In the genomic region with DNA sequence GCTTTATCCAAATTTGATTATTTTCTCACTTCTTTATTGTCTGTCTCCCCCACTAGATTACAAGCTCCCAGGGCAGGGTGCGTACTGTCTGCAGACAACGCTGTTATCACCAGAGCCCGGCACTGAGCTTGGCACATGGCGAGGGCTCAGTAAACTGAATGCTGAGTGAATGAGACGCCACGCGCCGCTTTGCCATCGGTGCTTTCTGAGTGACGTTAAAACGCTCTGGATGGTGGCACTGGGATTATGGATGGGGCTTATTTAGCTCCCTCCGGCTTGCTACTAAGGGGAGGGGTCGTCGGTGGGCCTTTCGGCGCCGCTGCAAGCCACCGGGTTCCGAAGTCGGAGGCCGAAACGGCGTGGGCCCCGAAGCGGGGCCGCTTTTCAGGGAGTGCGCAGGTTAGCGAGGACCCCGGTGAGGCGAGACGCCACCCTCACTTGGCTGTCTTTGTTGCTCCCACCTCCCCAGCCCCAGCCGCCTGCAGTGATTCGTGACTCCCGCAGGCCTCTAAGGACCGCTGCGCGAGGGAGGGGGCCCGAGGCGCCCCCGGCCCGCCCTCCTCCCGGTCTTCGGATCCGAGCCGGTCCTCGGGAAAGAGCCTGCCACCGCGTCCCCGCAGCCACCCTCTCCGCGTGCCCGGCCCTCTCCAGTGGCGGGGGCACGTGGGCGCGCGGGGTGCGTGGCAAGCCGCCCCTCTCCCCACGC, we compare ENCODE assay signal across 8 cellular contexts. TPM values are rescaled to one million over a fixed set of nuclear protein-coding genes. Genes with fewer than 3 reads are reported as not detected.
DNase-seq lines count a peak whose midpoint lies in the region; ATAC-seq and TF ChIP-seq lines count a peak whose summit lies in the region.

No MANE protein-coding gene starts in this region.

- POLR2A ChIA-PET in CD8-positive, alpha-beta memory T cell (lab: Charles Lee): interaction anchor here (0.7 kb wide), 1 partner anchor 163 kb away, joined by 3 read pairs; no protein-coding TSS in a partner anchor

- H3K4me1 ChIP-seq in CD8-positive, alpha-beta memory T cell (ENCODE audit: insufficient read depth, low read length): peaks cover 21% of the 10 kb centered on the region
- peaks cover 9% of the 10 kb centered on the region for H3K4me1 ChIP-seq in KMS-11 (ENCODE audit: low read depth, poor library complexity, severe bottlenecking)
- no peaks in the 10 kb centered on the region for H3K4me1 ChIP-seq in prostate gland (replicated peaks)

- peak overlapping the region; percentile 56 for H3K4me3 ChIP-seq in CD8-positive, alpha-beta memory T cell (ENCODE audit: low read length)
- no peak overlapping the region for H3K4me3 ChIP-seq in KMS-11 (IDR thresholded peaks at IDR 0.05; ENCODE audit: insufficient read depth, low read depth, low read length)
- H3K4me3 ChIP-seq in prostate gland: peak overlapping the region; percentile 43 to 46

- WGBS in prostate gland: 2% methylated on average over 28 of the region's 60 CpGs

- H3K4me2 ChIP-seq in KMS-11: peak overlapping the region; percentile 79

- H3K27ac Mint-ChIP-seq in CD8-positive, alpha-beta memory T cell: peak overlapping the region; percentile 56 to 93 (median 78)
- H3K27ac Mint-ChIP-seq in activated T-helper 1 cell treated with anti-CD3 and anti-CD28 coated beads, Interleukin-12 subunit alpha, Interleukin-12 subunit beta, Interleukin-2, Interleukin-4 antibody, amounts not matched to agents 30 ng/mL and 10 ng/mL and 1 ng/mL, durations not matched to agents 14 hours and 24 hours and 36 hours: peak overlapping the region; percentile 21

- no peaks in the 10 kb centered on the region for H3K27me3 ChIP-seq in CD8-positive, alpha-beta memory T cell (ENCODE audit: insufficient read depth, low read length, poor library complexity, severe bottlenecking)
- H3K27me3 ChIP-seq in KMS-11 (ENCODE audit: insufficient read depth, low read depth) (no peaks in the 10 kb centered on the region), prostate gland (replicated peaks; ENCODE audit: insufficient read depth) (no peaks in the 10 kb centered on the region)

- peaks cover 21 to 40% (median 30%) of the 10 kb centered on the region in 3 donors for H3K4me1 Mint-ChIP-seq in CD8-positive, alpha-beta memory T cell
- H3K4me1 Mint-ChIP-seq in activated T-helper 1 cell treated with anti-CD3 and anti-CD28 coated beads, Interleukin-12 subunit alpha, Interleukin-12 subunit beta, Interleukin-2, Interleukin-4 antibody, amounts not matched to agents 30 ng/mL and 10 ng/mL and 1 ng/mL, durations not matched to agents 14 hours and 24 hours and 36 hours (ENCODE audit: low read depth): peaks cover 20% of the 10 kb centered on the region

- H3K4me3 Mint-ChIP-seq in CD8-positive, alpha-beta memory T cell: peak overlapping the region; percentile 83 to 95 (median 87)
- H3K4me3 Mint-ChIP-seq in activated T-helper 1 cell treated with anti-CD3 and anti-CD28 coated beads, Interleukin-12 subunit alpha, Interleukin-12 subunit beta, Interleukin-2, Interleukin-4 antibody, amounts not matched to agents 30 ng/mL and 10 ng/mL and 1 ng/mL, durations not matched to agents 14 hours and 24 hours and 36 hours: peak overlapping the region; percentile 85

- no peaks in the 10 kb centered on the region for H4K20me1 ChIP-seq in KMS-11 (ENCODE audit: insufficient read depth)

- peaks cover 0 to 8% of the 10 kb centered on the region in 2 donors for H3K27me3 Mint-ChIP-seq in CD8-positive, alpha-beta memory T cell
- peaks cover 5% of the 10 kb centered on the region for H3K27me3 Mint-ChIP-seq in activated T-helper 1 cell treated with anti-CD3 and anti-CD28 coated beads, Interleukin-12 subunit alpha, Interleukin-12 subunit beta, Interleukin-2, Interleukin-4 antibody, amounts not matched to agents 30 ng/mL and 10 ng/mL and 1 ng/mL, durations not matched to agents 14 hours and 24 hours and 36 hours (ENCODE audit: insufficient read depth)

- no peaks in the 10 kb centered on the region for H3K9me3 Mint-ChIP-seq in CD8-positive, alpha-beta memory T cell
- no peaks in the 10 kb centered on the region for H3K9me3 Mint-ChIP-seq in activated T-helper 1 cell treated with anti-CD3 and anti-CD28 coated beads, Interleukin-12 subunit alpha, Interleukin-12 subunit beta, Interleukin-2, Interleukin-4 antibody, amounts not matched to agents 30 ng/mL and 10 ng/mL and 1 ng/mL, durations not matched to agents 14 hours and 24 hours and 36 hours

- intact Hi-C loops in activated T-helper 1 cell treated with anti-CD3 and anti-CD28 coated beads, Interleukin-12 subunit alpha, Interleukin-12 subunit beta, Interleukin-2, Interleukin-4 antibody, amounts not matched to agents 30 ng/mL and 10 ng/mL and 1 ng/mL, durations not matched to agents 14 hours and 24 hours and 36 hours (cut with micrococcal nuclease): loop anchor here (5.0 to 10.0 kb wide), 2 partner anchors 159 to 622 kb away; partner anchors contain the start of genes INTS6L and SLC9A6
- intact Hi-C loops in head of caudate nucleus (cut with DNase I) (no loop called here), prostate gland (cut with DNase I) (no loop called here)

- no peak for ATAC-seq in GM18502 (IDR thresholded peaks at IDR 0.05; ENCODE audit: poor library complexity, unreplicated experiment)
- ATAC-seq in GM18511 (IDR thresholded peaks at IDR 0.05; ENCODE audit: unreplicated experiment): no peak
- no peak for ATAC-seq in GM18520 (IDR thresholded peaks at IDR 0.05; ENCODE audit: unreplicated experiment)

- peak in 2 of 5 donors; percentile 6 to 49 for DNase-seq in CD8-positive, alpha-beta memory T cell
- DNase-seq in activated T-helper 1 cell treated with anti-CD3 and anti-CD28 coated beads, Interleukin-12 subunit alpha, Interleukin-12 subunit beta, Interleukin-2, Interleukin-4 antibody, amounts not matched to agents 30 ng/mL and 10 ng/mL and 1 ng/mL, durations not matched to agents 14 hours and 24 hours and 36 hours (ENCODE audit: low spot score): no peak
- DNase-seq in head of caudate nucleus (peak in 39 of 42 donors; percentile 6 to 68 (median 37)), prostate gland (ENCODE audit: low spot score) (no peak)

- H2AFZ ChIP-seq in KMS-11 (ENCODE audit: low read depth): peak overlapping the region; percentile 63

- no peak overlapping the region for H3K27ac ChIP-seq in CD8-positive, alpha-beta memory T cell (ENCODE audit: low read depth, low read length)
- peak overlapping the region; percentile 55; the same call in 1 of the 2 replicates for H3K27ac ChIP-seq in KMS-11
- peak overlapping the region in 1 of 2 donors; percentile 39 for H3K27ac ChIP-seq in prostate gland

- CTCF ChIA-PET in CD8-positive, alpha-beta memory T cell (lab: Charles Lee): interaction anchor here (1.2 kb wide), 1 partner anchor 16 kb away, joined by 5 read pairs; no protein-coding TSS in a partner anchor

- H3K79me2 ChIP-seq in KMS-11 (ENCODE audit: insufficient read depth, low read depth): no peaks in the 10 kb centered on the region

- H3K9me3 ChIP-seq in CD8-positive, alpha-beta memory T cell (ENCODE audit: low read length): no peaks in the 10 kb centered on the region
- H3K9me3 ChIP-seq in prostate gland: no peaks in the 10 kb centered on the region

- H3K36me3 Mint-ChIP-seq in CD8-positive, alpha-beta memory T cell: peaks cover 0 to 1% (median 0%) of the 10 kb centered on the region in 3 donors
- peaks cover 4% of the 10 kb centered on the region for H3K36me3 Mint-ChIP-seq in activated T-helper 1 cell treated with anti-CD3 and anti-CD28 coated beads, Interleukin-12 subunit alpha, Interleukin-12 subunit beta, Interleukin-2, Interleukin-4 antibody, amounts not matched to agents 30 ng/mL and 10 ng/mL and 1 ng/mL, durations not matched to agents 14 hours and 24 hours and 36 hours (ENCODE audit: low read depth)

- no peak for TF ChIP-seq POLR2A in prostate gland (IDR thresholded peaks at IDR 0.05)

- peak overlapping the region; percentile 87 for H3K9ac ChIP-seq in KMS-11

- TF ChIP-seq CTCF in KMS-11 (conservative IDR thresholded peaks at IDR 0.05; ENCODE audit: low read depth, low read length): no peak
- TF ChIP-seq CTCF in prostate gland (IDR thresholded peaks at IDR 0.05): no peak

- no peaks in the 10 kb centered on the region for H3K36me3 ChIP-seq in CD8-positive, alpha-beta memory T cell (ENCODE audit: insufficient read depth, low read length)
- H3K36me3 ChIP-seq in KMS-11 (ENCODE audit: insufficient read depth): no peaks in the 10 kb centered on the region
- H3K36me3 ChIP-seq in prostate gland: no peaks in the 10 kb centered on the region

RNA-seq across cellular contexts. Expression of gene FHL1, which starts 0.6 kb away (rescaled TPM):
- 1 to 10 TPM; 7.5 to 8.1 TPM for total RNA-seq in CD8-positive, alpha-beta memory T cell
- polyA plus RNA-seq in CD8-positive, alpha-beta memory T cell: 18.5 TPM
- total RNA-seq in activated T-helper 1 cell treated with anti-CD3 and anti-CD28 coated beads, Interleukin-12 subunit alpha, Interleukin-12 subunit beta, Interleukin-2, Interleukin-4 antibody, amounts not matched to agents 30 ng/mL and 10 ng/mL and 1 ng/mL, durations not matched to agents 14 hours and 24 hours and 36 hours: 8.5 and 8.7 TPM in 2 replicates
- 100 to 1,000 TPM; 246 to 296 TPM for total RNA-seq in prostate gland

Comparison
In these comparisons a context has a peak if more than half of its experiments do, and no peak if none do; other contexts are left out.
1. DNase-seq: peak in head of caudate nucleus (39 of 42); none in activated T-helper 1 cell treated with anti-CD3 and anti-CD28 coated beads, Interleukin-12 subunit alpha, Interleukin-12 subunit beta, Interleukin-2, Interleukin-4 antibody, amounts not matched to agents 30 ng/mL and 10 ng/mL and 1 ng/mL, durations not matched to agents 14 hours and 24 hours and 36 hours (single experiment) and prostate gland (single experiment).
2. RNA of gene FHL1, which starts 0.6 kb away (total RNA-seq): 246 to 296 TPM in prostate gland; 8.5 to 8.7 TPM in activated T-helper 1 cell treated with anti-CD3 and anti-CD28 coated beads, Interleukin-12 subunit alpha, Interleukin-12 subunit beta, Interleukin-2, Interleukin-4 antibody, amounts not matched to agents 30 ng/mL and 10 ng/mL and 1 ng/mL, durations not matched to agents 14 hours and 24 hours and 36 hours and 7.5 to 8.1 TPM in CD8-positive, alpha-beta memory T cell; every median in the first group is over 10 times any median in the second.